In the genomic region with DNA sequence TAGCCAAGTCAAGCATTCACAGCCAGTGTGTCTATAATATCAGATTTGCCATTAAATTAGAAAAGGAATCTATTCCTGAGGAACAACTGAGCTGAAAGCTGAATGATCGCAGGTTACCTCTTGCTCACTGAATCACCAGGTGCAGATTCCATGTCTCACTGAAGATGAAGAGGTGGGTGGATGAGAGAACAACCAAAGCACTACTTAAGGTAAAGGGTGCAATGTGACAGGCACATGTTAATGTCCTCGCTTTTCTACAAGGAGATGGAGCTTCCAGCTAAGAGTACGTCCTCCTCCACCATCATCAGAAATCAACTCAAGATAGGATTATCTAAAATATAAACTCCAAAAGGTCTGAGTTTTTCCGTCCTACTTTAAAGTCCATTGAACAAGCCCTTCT, we compare ENCODE assay signal across 37 cellular contexts. TPM values are rescaled to one million over a fixed set of nuclear protein-coding genes. Genes with fewer than 3 reads are reported as not detected.
"Had no signal": no experiment of that assay in that cellular context is flagged by ENCODE, and none has a peak within 500 bp of the region (broad histone marks: within the 10 kb centered on the region; RNA-seq: fewer than 3 reads in every experiment).

No MANE protein-coding gene starts in this region.

- H3K4me3 Mint-ChIP-seq: activated B cell treated with CpG ODN at 0.5 μM for 24 hours; activated CD4-positive, alpha-beta memory T cell treated with anti-CD3 and anti-CD28 coated beads for 36 hours; activated CD4-positive, alpha-beta T cell treated with anti-CD3 and anti-CD28 coated beads, Interleukin-2, amount 10 ng/mL, durations not matched to agents 24 days and 14 days; activated CD8-positive, alpha-beta T cell treated with anti-CD3 and anti-CD28 coated beads for 36 hours; activated naive CD4-positive, alpha-beta T cell treated with anti-CD3 and anti-CD28 coated beads for 36 hours; activated naive CD8-positive, alpha-beta T cell treated with anti-CD3 and anti-CD28 coated beads for 36 hours; activated T-cell treated with anti-CD3 and anti-CD28 coated beads, Interleukin-2, amount 50 U/mL, for 4 hours; activated T-cell treated with anti-CD3 and anti-CD28 coated beads, Interleukin-2, amount 50 U/mL, for 72 hours; activated T-helper 1 cell treated with anti-CD3 and anti-CD28 coated beads, Interleukin-12 subunit alpha, Interleukin-12 subunit beta, Interleukin-2, Interleukin-4 antibody, amounts not matched to agents 30 ng/mL and 10 ng/mL and 1 ng/mL, durations not matched to agents 14 hours and 24 hours and 36 hours; activated T-helper 17 cell treated with anti-CD3 and anti-CD28 coated beads, Interleukin-2, amount 50 U/mL, for 72 hours; central memory CD8-positive, alpha-beta T cell; T-helper 1 cell treated with Interleukin-12 subunit alpha and Interleukin-12 subunit beta and Interleukin-4 antibody, amounts not matched to agents 30 μg/mL and 1 μg/mL, for 36 hours; T-helper 2 cell treated with Interferon-gamma antibody and Interleukin-4, amounts not matched to agents 5 μg/mL and 100 μg/mL, for 36 hours had no signal

- DNase-seq: activated B cell treated with CpG ODN at 0.5 μM for 24 hours; activated CD4-positive, alpha-beta memory T cell treated with anti-CD3 and anti-CD28 coated beads for 36 hours; activated CD4-positive, alpha-beta T cell treated with anti-CD3 and anti-CD28 coated beads for 4 hours; activated CD4-positive, alpha-beta T cell treated with anti-CD3 and anti-CD28 coated beads, Interleukin-2, amount 10 ng/mL, durations not matched to agents 24 days and 14 days; activated CD4-positive, alpha-beta T cell treated with anti-CD3 and anti-CD28 coated beads, Interleukin-2, amount 50 U/mL, for 1 hour; activated CD4-positive, alpha-beta T cell treated with anti-CD3 and anti-CD28 coated beads, Interleukin-2, amount 50 U/mL, for 4 hours; activated CD4-positive, CD25-positive, alpha-beta regulatory T cell treated with anti-CD3 and anti-CD28 coated beads, Interleukin-2, amount 50 U/mL, for 72 hours; activated CD8-positive, alpha-beta memory T cell treated with anti-CD3 and anti-CD28 coated beads, Interleukin-2, amount 50 U/mL, for 4 hours; activated CD8-positive, alpha-beta T cell treated with anti-CD3 and anti-CD28 coated beads for 36 hours; activated effector memory CD4-positive, alpha-beta T cell treated with anti-CD3 and anti-CD28 coated beads, Interleukin-2, amount 50 U/mL, for 16 hours; activated gamma-delta T cell treated with Interleukin-2 at 50 U/mL for 16 hours; activated naive CD4-positive, alpha-beta T cell; activated naive CD4-positive, alpha-beta T cell treated with anti-CD3 and anti-CD28 coated beads for 36 hours; activated naive CD4-positive, alpha-beta T cell treated with anti-CD3 and anti-CD28 coated beads, Interleukin-2, amount 50 U/mL, for 16 hours; activated naive CD8-positive, alpha-beta T cell treated with anti-CD3 and anti-CD28 coated beads for 36 hours; activated T-cell treated with anti-CD3 and anti-CD28 coated beads for 4 hours; activated T-cell treated with anti-CD3 and anti-CD28 coated beads, Interleukin-2, amount 50 U/mL, for 1 hour; activated T-cell treated with anti-CD3 and anti-CD28 coated beads, Interleukin-2, amount 50 U/mL, for 4 hours; activated T-cell treated with anti-CD3 and anti-CD28 coated beads, Interleukin-2, amount 50 U/mL, for 72 hours; adrenal gland; amniotic stem cell; aorta; body of pancreas; brain microvascular endothelial cell; cerebellar nuclear complex; T-helper 1 cell; T-helper 2 cell; T-helper 9 cell had no signal

- H3K4me3 ChIP-seq: adrenal gland, body of pancreas, breast epithelium had no signal

- H3K36me3 ChIP-seq: adrenal gland, brain microvascular endothelial cell, breast epithelium had no signal

- H3K27ac Mint-ChIP-seq: activated B cell treated with CpG ODN at 0.5 μM for 24 hours; activated CD4-positive, alpha-beta memory T cell treated with anti-CD3 and anti-CD28 coated beads for 36 hours; activated CD4-positive, alpha-beta T cell treated with anti-CD3 and anti-CD28 coated beads, Interleukin-2, amount 10 ng/mL, durations not matched to agents 24 days and 14 days; activated CD8-positive, alpha-beta T cell treated with anti-CD3 and anti-CD28 coated beads for 36 hours; activated naive CD4-positive, alpha-beta T cell treated with anti-CD3 and anti-CD28 coated beads for 36 hours; activated naive CD4-positive, alpha-beta T cell treated with anti-CD3 and anti-CD28 coated beads, Interleukin-2, amount 50 U/mL, for 72 hours; activated naive CD8-positive, alpha-beta T cell treated with anti-CD3 and anti-CD28 coated beads for 36 hours; activated T-cell treated with anti-CD3 and anti-CD28 coated beads, Interleukin-2, amount 50 U/mL, for 72 hours; activated T-helper 1 cell treated with anti-CD3 and anti-CD28 coated beads, Interleukin-12 subunit alpha, Interleukin-12 subunit beta, Interleukin-2, Interleukin-4 antibody, amounts not matched to agents 30 ng/mL and 10 ng/mL and 1 ng/mL, durations not matched to agents 14 hours and 24 hours and 36 hours; activated T-helper 17 cell treated with anti-CD3 and anti-CD28 coated beads, Interleukin-2, amount 50 U/mL, for 72 hours; T-helper 1 cell treated with Interleukin-12 subunit alpha and Interleukin-12 subunit beta and Interleukin-4 antibody, amounts not matched to agents 30 μg/mL and 1 μg/mL, for 36 hours; T-helper 2 cell treated with Interferon-gamma antibody and Interleukin-4, amounts not matched to agents 5 μg/mL and 100 μg/mL, for 36 hours had no signal

- ATAC-seq: activated CD8-positive, alpha-beta T cell treated with anti-CD3 and anti-CD28 coated beads for 36 hours; activated naive CD4-positive, alpha-beta T cell treated with anti-CD3 and anti-CD28 coated beads, Interleukin-2, amount 50 U/mL, for 72 hours; activated T-cell treated with anti-CD3 and anti-CD28 coated beads, Interleukin-2, amount 50 U/mL, for 4 hours; activated T-cell treated with anti-CD3 and anti-CD28 coated beads, Interleukin-2, amount 50 U/mL, for 72 hours; activated T-helper 17 cell treated with anti-CD3 and anti-CD28 coated beads, Interleukin-2, amount 50 U/mL, for 72 hours; body of pancreas had no signal

- H3K9me3 ChIP-seq: adrenal gland, body of pancreas, breast epithelium had no signal

- H3K27ac ChIP-seq: adrenal gland, body of pancreas, brain microvascular endothelial cell, breast epithelium, VCaP had no signal

- H3K9me3 Mint-ChIP-seq: activated B cell treated with CpG ODN at 0.5 μM for 24 hours; activated naive CD8-positive, alpha-beta T cell treated with anti-CD3 and anti-CD28 coated beads for 36 hours; activated T-cell treated with anti-CD3 and anti-CD28 coated beads, Interleukin-2, amount 50 U/mL, for 4 hours; activated T-helper 1 cell treated with anti-CD3 and anti-CD28 coated beads, Interleukin-12 subunit alpha, Interleukin-12 subunit beta, Interleukin-2, Interleukin-4 antibody, amounts not matched to agents 30 ng/mL and 10 ng/mL and 1 ng/mL, durations not matched to agents 14 hours and 24 hours and 36 hours; T-helper 2 cell treated with Interferon-gamma antibody and Interleukin-4, amounts not matched to agents 5 μg/mL and 100 μg/mL, for 36 hours had no signal

- H3K27me3 ChIP-seq: body of pancreas had no signal

- H3K4me1 ChIP-seq: adrenal gland, breast epithelium had no signal

- H3K4me1 Mint-ChIP-seq: activated B cell treated with CpG ODN at 0.5 μM for 24 hours; activated CD4-positive, alpha-beta T cell treated with anti-CD3 and anti-CD28 coated beads, Interleukin-2, amount 10 ng/mL, durations not matched to agents 24 days and 14 days; activated naive CD8-positive, alpha-beta T cell treated with anti-CD3 and anti-CD28 coated beads for 36 hours; activated T-helper 17 cell treated with anti-CD3 and anti-CD28 coated beads, Interleukin-2, amount 50 U/mL, for 72 hours; central memory CD8-positive, alpha-beta T cell had no signal

RNA-seq across cellular contexts. Expression of a gene that starts 4.6 kb away (rescaled TPM):
- total RNA-seq: activated B cell treated with CpG ODN at 0.5 μM for 24 hours; activated CD4-positive, alpha-beta memory T cell treated with anti-CD3 and anti-CD28 coated beads for 36 hours; activated CD4-positive, alpha-beta T cell treated with anti-CD3 and anti-CD28 coated beads, Interleukin-2, amount 10 ng/mL, durations not matched to agents 24 days and 14 days; activated CD8-positive, alpha-beta memory T cell treated with anti-CD3 and anti-CD28 coated beads for 36 hours; activated CD8-positive, alpha-beta T cell treated with anti-CD3 and anti-CD28 coated beads for 36 hours; activated naive CD4-positive, alpha-beta T cell treated with anti-CD3 and anti-CD28 coated beads for 36 hours; activated naive CD4-positive, alpha-beta T cell treated with anti-CD3 and anti-CD28 coated beads, Interleukin-2, amount 50 U/mL, for 72 hours; activated naive CD8-positive, alpha-beta T cell treated with anti-CD3 and anti-CD28 coated beads for 36 hours; activated T-cell treated with anti-CD3 and anti-CD28 coated beads, Interleukin-2, amount 50 U/mL, for 4 hours; activated T-cell treated with anti-CD3 and anti-CD28 coated beads, Interleukin-2, amount 50 U/mL, for 72 hours; activated T-helper 1 cell treated with anti-CD3 and anti-CD28 coated beads, Interleukin-12 subunit alpha, Interleukin-12 subunit beta, Interleukin-2, Interleukin-4 antibody, amounts not matched to agents 30 ng/mL and 10 ng/mL and 1 ng/mL, durations not matched to agents 14 hours and 24 hours and 36 hours; activated T-helper 17 cell treated with anti-CD3 and anti-CD28 coated beads, Interleukin-2, amount 50 U/mL, for 72 hours had no signal
- polyA plus RNA-seq: aorta had no signal
